In the genomic region with DNA sequence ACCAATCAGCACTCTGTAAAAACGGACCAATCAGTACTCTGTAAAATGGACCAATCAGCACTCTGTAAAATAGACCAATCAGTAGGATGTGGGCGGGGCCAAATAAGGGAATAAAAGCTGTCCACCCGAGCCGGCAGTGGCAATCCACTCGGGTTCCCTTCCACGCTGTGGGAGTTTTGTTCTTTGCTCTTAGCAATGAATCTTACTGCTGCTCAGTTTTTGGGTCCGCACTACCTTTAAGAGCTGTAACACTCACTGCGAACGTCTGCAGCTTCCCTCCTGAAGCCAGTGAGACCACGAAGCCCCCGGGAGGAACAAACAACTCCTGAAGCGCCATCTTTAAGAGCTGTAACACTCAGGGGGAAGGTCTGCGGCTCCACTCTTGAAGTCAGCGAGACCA, we compare ENCODE assay signal across 26 cellular contexts.
"Had no signal": no experiment of that assay in that cellular context is flagged by ENCODE, and none has a peak within 500 bp of the region (broad histone marks: within the 10 kb centered on the region; RNA-seq: fewer than 3 reads in every experiment).

No MANE protein-coding gene starts in this region.

- H3K27me3 ChIP-seq: suprapubic skin, thyroid gland, tibial artery, tibial nerve, transverse colon, upper lobe of left lung, upper lobe of right lung, uterus, vagina had no signal

- H3K4me3 ChIP-seq: stomach, suprapubic skin, thoracic aorta, thyroid gland, tibial artery, tibial nerve, transverse colon, upper lobe of left lung, upper lobe of right lung, uterus, vagina had no signal

- H3K36me3 ChIP-seq: stomach, suprapubic skin, thoracic aorta, thyroid gland, tibial artery, tibial nerve, transverse colon, upper lobe of left lung, upper lobe of right lung, uterus, vagina had no signal

- H3K4me1 ChIP-seq: stomach, suprapubic skin, thyroid gland, tibial artery, tibial nerve, transverse colon, upper lobe of left lung, upper lobe of right lung, uterus, vagina had no signal

- H3K27ac ChIP-seq: stomach, suprapubic skin, thoracic aorta, thyroid gland, tibial artery, tibial nerve, transverse colon, upper lobe of left lung, upper lobe of right lung, uterus, vagina had no signal

- ATAC-seq: stimulated activated effector memory CD8-positive, alpha-beta T cell treated with anti-CD3 and anti-CD28 coated beads, Interleukin-12 subunit alpha, Interleukin-12 subunit beta, amount 100 ng/mL, for 72 hours; stimulated activated memory B cell treated with anti-CD40 and anti-IgM and Interleukin-4, amounts not matched to agents 10 μg/mL and 1 μg/mL and 100 μg/mL, for 72 hours; stimulated activated naive B cell treated with anti-CD40 and anti-IgM and Interleukin-4, amounts not matched to agents 10 μg/mL and 1 μg/mL and 100 μg/mL, for 72 hours; stimulated activated naive CD8-positive, alpha-beta T cell treated with anti-CD3 and anti-CD28 coated beads, Interleukin-15, amount 100 ng/mL, for 72 hours; stimulated activated naive CD8-positive, alpha-beta T cell treated with anti-CD3 and anti-CD28 coated beads, Interleukin-15, Interleukin-2, amounts not matched to agents 100 U/mL and 50 U/mL, for 24 hours; upper lobe of right lung had no signal

- DNase-seq: stimulated activated CD4-positive, alpha-beta T cell treated with anti-CD3 and anti-CD28 coated beads, Interleukin-1b, Interleukin-23, amount 100 ng/mL, for 48 hours; stimulated activated CD4-positive, alpha-beta T cell treated with anti-CD3 and anti-CD28 coated beads, Interleukin-2, amount 100 ng/mL, for 24 hours; stimulated activated CD4-positive, alpha-beta T cell treated with anti-CD3 and anti-CD28 coated beads, Interleukin-2, amount 100 ng/mL, for 48 hours; stimulated activated CD4-positive, alpha-beta T cell treated with anti-CD3 and anti-CD28 coated beads, Interleukin-4, amount 100 ng/mL, for 1 hour; stimulated activated CD4-positive, alpha-beta T cell treated with anti-CD3 and anti-CD28 coated beads, Interleukin-4, amount 100 ng/mL, for 24 hours; stimulated activated CD8-positive, alpha-beta memory T cell treated with anti-CD3 and anti-CD28 coated beads, Interleukin-4, amount 100 ng/mL, for 48 hours; stimulated activated naive B cell treated with anti-CD40 and anti-IgM and Interleukin-4, amounts not matched to agents 10 μg/mL and 1 μg/mL and 100 μg/mL, for 72 hours; stimulated activated naive CD4-positive, alpha-beta T cell; stimulated activated naive CD4-positive, alpha-beta T cell treated with Interleukin-2 at 50 U/mL for 16 hours; stimulated activated naive CD8-positive, alpha-beta T cell treated with anti-CD3 and anti-CD28 coated beads, Interleukin-15, amount 100 ng/mL, for 72 hours; stimulated activated naive CD8-positive, alpha-beta T cell treated with anti-CD3 and anti-CD28 coated beads, Interleukin-15, Interleukin-2, amounts not matched to agents 100 U/mL and 50 U/mL, for 24 hours; stomach; thyroid gland; tibial artery; transverse colon; trophoblast cell; upper lobe of left lung; upper lobe of right lung; uterus had no signal

- FAIRE-seq: urothelium cell line had no signal

- H3K9me3 ChIP-seq: suprapubic skin, thoracic aorta, thyroid gland, tibial artery, tibial nerve, transverse colon, upper lobe of left lung, upper lobe of right lung, uterus, vagina had no signal
